9 cellular contexts compared by ENCODE assay signal in genomic region chr1:149608473-149608872, GRCh38. TPM values are rescaled to one million over a fixed set of nuclear protein-coding genes. Genes with fewer than 3 reads are reported as not detected.
DNase-seq lines count a peak whose midpoint lies in the region; ATAC-seq and TF ChIP-seq lines count a peak whose summit lies in the region.
"Not testable (repeated sequence)": the region's sequence is repeated elsewhere in the genome, so short reads cannot be mapped to it uniquely, and the experiment has no call there.
"Had no signal": no experiment of that assay in that cellular context is flagged by ENCODE, and none has a peak within 500 bp of the region (broad histone marks: within the 10 kb centered on the region; RNA-seq: fewer than 3 reads in every experiment).

No MANE protein-coding gene starts in this region.

- not testable (repeated sequence) for TF ChIP-seq RAD21 in IMR-90 (IDR thresholded peaks at IDR 0.05; ENCODE audit: low read length)

- H3K27me3 Mint-ChIP-seq in CD8-positive, alpha-beta T cell (ENCODE audit: low read depth); T-helper 17 cell; activated T-helper 1 cell treated with anti-CD3 and anti-CD28 coated beads, Interleukin-12 subunit alpha, Interleukin-12 subunit beta, Interleukin-2, Interleukin-4 antibody, amounts not matched to agents 30 ng/mL and 10 ng/mL and 1 ng/mL, durations not matched to agents 14 hours and 24 hours and 36 hours (ENCODE audit: insufficient read depth); naive thymus-derived CD4-positive, alpha-beta T cell: not testable (repeated sequence)

- not testable (repeated sequence) for H3K9me1 ChIP-seq in IMR-90 (ENCODE audit: insufficient read depth, low read length)

- H3K27ac ChIP-seq in CD8-positive, alpha-beta T cell (ENCODE audit: low read depth, low read length) = peak overlapping the region; percentile 32
- not testable (repeated sequence) for H3K27ac ChIP-seq in IMR-90 (ENCODE audit: insufficient read depth, low read length); tibial artery
- peak overlapping the region in 1 of 4 donors; percentile 60 for H3K27ac ChIP-seq in gastroesophageal sphincter
- peak overlapping the region; percentile 57 for H3K27ac ChIP-seq in naive thymus-derived CD4-positive, alpha-beta T cell (ENCODE audit: low read depth, low read length)

- TF ChIP-seq EP300 in gastroesophageal sphincter (IDR thresholded peaks at IDR 0.05) = not testable (repeated sequence)

- H3K4me3 Mint-ChIP-seq in CD8-positive, alpha-beta T cell; T-helper 17 cell; activated T-helper 1 cell treated with anti-CD3 and anti-CD28 coated beads, Interleukin-12 subunit alpha, Interleukin-12 subunit beta, Interleukin-2, Interleukin-4 antibody, amounts not matched to agents 30 ng/mL and 10 ng/mL and 1 ng/mL, durations not matched to agents 14 hours and 24 hours and 36 hours; naive thymus-derived CD4-positive, alpha-beta T cell: not testable (repeated sequence)

- H2BK20ac ChIP-seq in IMR-90 (ENCODE audit: low read depth, low read length) = not testable (repeated sequence)

- not testable (repeated sequence) for H3K79me1 ChIP-seq in IMR-90 (ENCODE audit: low read depth in 1 of 2, low read length in 2 of 2)

- not testable (repeated sequence) for H3K4ac ChIP-seq in IMR-90 (ENCODE audit: low read depth, low read length)

- WGBS in IMR-90 (ENCODE audit: extremely low coverage in 2 of 2, insufficient read length in 1 of 2), 2 experiments = no CpG with 5 or more reads among the region's 12 CpGs
- no CpG with 5 or more reads among the region's 12 CpGs for WGBS in gastroesophageal sphincter (ENCODE audit: low coverage in 1 of 2), 2 donors

- ATAC-seq in CD8-positive, alpha-beta T cell; IMR-90 (ENCODE audit: low read depth); T-helper 17 cell; gastroesophageal sphincter; naive thymus-derived CD4-positive, alpha-beta T cell: not testable (repeated sequence)

- H2AFZ ChIP-seq in IMR-90 (replicated peaks; ENCODE audit: low read length, poor library complexity) = not testable (repeated sequence)

- CTCF ChIA-PET in CD8-positive, alpha-beta T cell (lab: Charles Lee); IMR-90 (lab: Yijun Ruan, JAX); naive thymus-derived CD4-positive, alpha-beta T cell (lab: Charles Lee): not testable (repeated sequence)

- not testable (repeated sequence) for H3K4me1 ChIP-seq in CD8-positive, alpha-beta T cell (ENCODE audit: insufficient read depth, low read length); IMR-90 (ENCODE audit: control insufficient read depth, insufficient read depth, low read length); gastroesophageal sphincter; naive thymus-derived CD4-positive, alpha-beta T cell (ENCODE audit: control insufficient read depth in 2 of 2, insufficient read depth in 2 of 2, low read length in 2 of 2); tibial artery

- in situ Hi-C loops in IMR-90 (cut with MboI; ENCODE audit: low sequenced_read_pairs) = not testable (repeated sequence)

- H3K23ac ChIP-seq in IMR-90 (ENCODE audit: low read depth, low read length) = not testable (repeated sequence)

- dilution Hi-C loops in IMR-90 (cut with HindIII; ENCODE audit: low sequenced_read_pairs, unreplicated experiment) = not testable (repeated sequence)

- H3K56ac ChIP-seq in IMR-90 (ENCODE audit: extremely low read depth, insufficient read depth, low read length) = not testable (repeated sequence)

- H3K14ac ChIP-seq in IMR-90 (replicated peaks; ENCODE audit: low read depth, low read length) = not testable (repeated sequence)

- H3K18ac ChIP-seq in IMR-90 (ENCODE audit: low read depth, low read length) = not testable (repeated sequence)

- H3K4me1 Mint-ChIP-seq in CD8-positive, alpha-beta T cell (ENCODE audit: low read depth); T-helper 17 cell; activated T-helper 1 cell treated with anti-CD3 and anti-CD28 coated beads, Interleukin-12 subunit alpha, Interleukin-12 subunit beta, Interleukin-2, Interleukin-4 antibody, amounts not matched to agents 30 ng/mL and 10 ng/mL and 1 ng/mL, durations not matched to agents 14 hours and 24 hours and 36 hours (ENCODE audit: low read depth); naive thymus-derived CD4-positive, alpha-beta T cell: not testable (repeated sequence)

- H3K4me3 ChIP-seq in CD8-positive, alpha-beta T cell (ENCODE audit: low read depth, low read length); naive thymus-derived CD4-positive, alpha-beta T cell (ENCODE audit: low read length): not testable (repeated sequence)
- H3K4me3 ChIP-seq in IMR-90 (ENCODE audit: insufficient read depth, low read depth, low read length) = peak overlapping the region; percentile 29; the same call in 1 of the 2 replicates
- peak overlapping the region; percentile 50 for H3K4me3 ChIP-seq in choroid plexus epithelial cell (ENCODE audit: low read depth, low read length)
- H3K4me3 ChIP-seq in gastroesophageal sphincter = peak overlapping the region; percentile 34 to 36
- H3K4me3 ChIP-seq in tibial artery = peak overlapping the region; percentile 31 to 35

- H4K8ac ChIP-seq in IMR-90 (ENCODE audit: low read depth in 2 of 2, low read length in 2 of 2) = not testable (repeated sequence)

- not testable (repeated sequence) for H3K27ac Mint-ChIP-seq in CD8-positive, alpha-beta T cell; T-helper 17 cell; activated T-helper 1 cell treated with anti-CD3 and anti-CD28 coated beads, Interleukin-12 subunit alpha, Interleukin-12 subunit beta, Interleukin-2, Interleukin-4 antibody, amounts not matched to agents 30 ng/mL and 10 ng/mL and 1 ng/mL, durations not matched to agents 14 hours and 24 hours and 36 hours; naive thymus-derived CD4-positive, alpha-beta T cell

- not testable (repeated sequence) for H3K27me3 ChIP-seq in CD8-positive, alpha-beta T cell (ENCODE audit: insufficient read depth, low read length); IMR-90 (ENCODE audit: control insufficient read depth, insufficient read depth, low read length); gastroesophageal sphincter; naive thymus-derived CD4-positive, alpha-beta T cell (ENCODE audit: control insufficient read depth in 2 of 2, insufficient read depth in 2 of 2, low read length in 2 of 2); tibial artery

- H3K9me3 Mint-ChIP-seq in CD8-positive, alpha-beta T cell; activated T-helper 1 cell treated with anti-CD3 and anti-CD28 coated beads, Interleukin-12 subunit alpha, Interleukin-12 subunit beta, Interleukin-2, Interleukin-4 antibody, amounts not matched to agents 30 ng/mL and 10 ng/mL and 1 ng/mL, durations not matched to agents 14 hours and 24 hours and 36 hours; naive thymus-derived CD4-positive, alpha-beta T cell: not testable (repeated sequence)

- not testable (repeated sequence) for H4K5ac ChIP-seq in IMR-90 (ENCODE audit: low read depth, low read length)

- H3K9ac ChIP-seq in IMR-90 (ENCODE audit: low read depth, low read length) = not testable (repeated sequence)

- H3K36me3 ChIP-seq in CD8-positive, alpha-beta T cell (ENCODE audit: insufficient read depth, low read length); IMR-90 (ENCODE audit: control insufficient read depth, insufficient read depth, low read length); gastroesophageal sphincter; naive thymus-derived CD4-positive, alpha-beta T cell (ENCODE audit: control insufficient read depth in 2 of 3, insufficient read depth in 3 of 3, low read length in 3 of 3); tibial artery: not testable (repeated sequence)

- not testable (repeated sequence) for H2AK9ac ChIP-seq in IMR-90 (replicated peaks; ENCODE audit: low read depth, low read length, poor library complexity)

- H2AK5ac ChIP-seq in IMR-90 (ENCODE audit: low read depth, low read length) = not testable (repeated sequence)

- TF ChIP-seq CTCF in CD8-positive, alpha-beta T cell (IDR thresholded peaks at IDR 0.05); IMR-90 (conservative IDR thresholded peaks at IDR 0.05; ENCODE audit: low read depth, low read length); choroid plexus epithelial cell (conservative IDR thresholded peaks at IDR 0.05; ENCODE audit: low read depth, low read length); gastroesophageal sphincter (IDR thresholded peaks at IDR 0.05); tibial artery (IDR thresholded peaks at IDR 0.05): not testable (repeated sequence)

- H2BK15ac ChIP-seq in IMR-90 (ENCODE audit: low read depth, low read length) = not testable (repeated sequence)

- not testable (repeated sequence) for H2BK120ac ChIP-seq in IMR-90 (ENCODE audit: low read depth, low read length)

- H4K91ac ChIP-seq in IMR-90 (ENCODE audit: insufficient read depth, low read depth, low read length) = not testable (repeated sequence)

- peak overlapping the region; percentile 82; the same call in 1 of the 2 replicates for H3K4me2 ChIP-seq in IMR-90 (ENCODE audit: low read depth, low read length)

- H3K36me3 Mint-ChIP-seq in CD8-positive, alpha-beta T cell; T-helper 17 cell (ENCODE audit: low read depth); activated T-helper 1 cell treated with anti-CD3 and anti-CD28 coated beads, Interleukin-12 subunit alpha, Interleukin-12 subunit beta, Interleukin-2, Interleukin-4 antibody, amounts not matched to agents 30 ng/mL and 10 ng/mL and 1 ng/mL, durations not matched to agents 14 hours and 24 hours and 36 hours (ENCODE audit: low read depth); naive thymus-derived CD4-positive, alpha-beta T cell: not testable (repeated sequence)

- H4K20me1 ChIP-seq in IMR-90 (ENCODE audit: insufficient read depth, low read length) = not testable (repeated sequence)

- peak in 5 of 7 experiments; percentile 8 to 63 (median 43) for DNase-seq in CD8-positive, alpha-beta T cell
- DNase-seq in IMR-90; choroid plexus epithelial cell (ENCODE audit: low read depth); tibial artery: not testable (repeated sequence)
- DNase-seq in T-helper 17 cell = peak in 2 of 3 donors; percentile 22 to 26
- peak; percentile 28 for DNase-seq in activated T-helper 1 cell treated with anti-CD3 and anti-CD28 coated beads, Interleukin-12 subunit alpha, Interleukin-12 subunit beta, Interleukin-2, Interleukin-4 antibody, amounts not matched to agents 30 ng/mL and 10 ng/mL and 1 ng/mL, durations not matched to agents 14 hours and 24 hours and 36 hours (ENCODE audit: low spot score)
- peak in 8 of 9 donors; percentile 26 to 80 (median 70) for DNase-seq in naive thymus-derived CD4-positive, alpha-beta T cell

- not testable (repeated sequence) for TF ChIP-seq POLR2A in IMR-90 (IDR thresholded peaks at IDR 0.05; ENCODE audit: low read depth, low read length); gastroesophageal sphincter (IDR thresholded peaks at IDR 0.05)

- H2BK5ac ChIP-seq in IMR-90 (ENCODE audit: low read depth, low read length, poor library complexity, severe bottlenecking) = not testable (repeated sequence)

- BruUV-seq in IMR-90 (replicated peaks; lab: Mats Ljungman, UMichigan) = not testable (repeated sequence)

- intact Hi-C loops in CD8-positive, alpha-beta T cell (cut with DNase I, micrococcal nuclease); IMR-90 (cut with micrococcal nuclease); activated T-helper 1 cell treated with anti-CD3 and anti-CD28 coated beads, Interleukin-12 subunit alpha, Interleukin-12 subunit beta, Interleukin-2, Interleukin-4 antibody, amounts not matched to agents 30 ng/mL and 10 ng/mL and 1 ng/mL, durations not matched to agents 14 hours and 24 hours and 36 hours (cut with micrococcal nuclease); naive thymus-derived CD4-positive, alpha-beta T cell (cut with micrococcal nuclease); tibial artery (cut with DNase I; ENCODE audit: low total_unique reads): not testable (repeated sequence)

- H3K9me3 ChIP-seq in CD8-positive, alpha-beta T cell (ENCODE audit: low read length); IMR-90 (ENCODE audit: control insufficient read depth, insufficient read depth, low read length); T-helper 17 cell (ENCODE audit: control insufficient read depth, low read length, poor library complexity, severe bottlenecking); gastroesophageal sphincter; naive thymus-derived CD4-positive, alpha-beta T cell (ENCODE audit: control insufficient read depth in 2 of 3, low read length in 3 of 3); tibial artery: not testable (repeated sequence)

- POLR2A ChIA-PET in CD8-positive, alpha-beta T cell (lab: Charles Lee); IMR-90 (lab: Charles Lee; ENCODE audit: unreplicated experiment); naive thymus-derived CD4-positive, alpha-beta T cell (lab: Charles Lee): not testable (repeated sequence)

RNA-seq across cellular contexts. Expression of gene PPIAL4C, which starts 24.8 kb away (rescaled TPM):
- not detected for total RNA-seq in CD8-positive, alpha-beta T cell
- total RNA-seq in IMR-90 (2012; rRNA removed) (not detected in 2 replicates), T-helper 17 cell (not detected), gastroesophageal sphincter (not detected)
- not detected in 2 replicates for polyA plus RNA-seq in IMR-90 (2012; rRNA removed)
- not detected in 2 replicates for polyA plus RNA-seq in IMR-90 (2012; cell fraction: cytosol; rRNA removed)
- not detected in 2 replicates for polyA plus RNA-seq in IMR-90 (2012; cell fraction: nucleus; rRNA removed; ENCODE audit: low replicate concordance)
- not detected in 2 replicates for total RNA-seq in activated T-helper 1 cell treated with anti-CD3 and anti-CD28 coated beads, Interleukin-12 subunit alpha, Interleukin-12 subunit beta, Interleukin-2, Interleukin-4 antibody, amounts not matched to agents 30 ng/mL and 10 ng/mL and 1 ng/mL, durations not matched to agents 14 hours and 24 hours and 36 hours
- total RNA-seq in naive thymus-derived CD4-positive, alpha-beta T cell = 1 to 10 TPM in 2 of 5 experiments, not detected in 3; 2.0 to 2.4 TPM
- polyA plus RNA-seq in naive thymus-derived CD4-positive, alpha-beta T cell = not detected
- total RNA-seq: body of pancreas had no signal
